1 cellular context compared by ENCODE assay signal in genomic region chr4:1040344-1041146, GRCh38.
TF ChIP-seq lines count a peak whose summit lies in the region.

No MANE protein-coding gene starts in this region.

TF ChIP-seq in IMR-90, 13 proteins besides CTCF, POLR2A, EP300 and RAD21:
- TF ChIP-seq BHLHE40 (IDR thresholded peaks at IDR 0.05; ENCODE audit: low read depth, low read length): no peak
